8 cellular contexts compared by ENCODE assay signal in genomic region chr15:68279779-68280745, GRCh38.
DNase-seq lines count a peak whose midpoint lies in the region; ATAC-seq and TF ChIP-seq lines count a peak whose summit lies in the region.

No MANE protein-coding gene starts in this region.

- DNase-seq in NCI-H2171 treated with DMSO at 0.1 percent for 48 hours (lab: John Stamatoyannopoulos, UW) (peak; percentile 43), NCI-H2171 (lab: John Stamatoyannopoulos, UW) (no peak), foreskin melanocyte (peak; percentile 48)
- DNase-seq in stimulated activated effector memory CD8-positive, alpha-beta T cell treated with anti-CD3 and anti-CD28 coated beads, Interleukin-12 subunit alpha, Interleukin-12 subunit beta, amount 100 ng/mL, for 72 hours (ENCODE audit: low spot score in 2 of 2), result no peak

- peaks cover 43% of the 10 kb centered on the region for H3K36me3 Mint-ChIP-seq in stimulated activated effector memory CD8-positive, alpha-beta T cell treated with anti-CD3 and anti-CD28 coated beads, Interleukin-12 subunit alpha, Interleukin-12 subunit beta, amount 100 ng/mL, for 72 hours

- ATAC-seq in stimulated activated effector memory CD8-positive, alpha-beta T cell treated with anti-CD3 and anti-CD28 coated beads, Interleukin-12 subunit alpha, Interleukin-12 subunit beta, amount 100 ng/mL, for 72 hours, result no peak
- ATAC-seq in HG03439 (IDR thresholded peaks at IDR 0.05; ENCODE audit: unreplicated experiment) (no peak), GM21360 (IDR thresholded peaks at IDR 0.05; ENCODE audit: unreplicated experiment) (no peak), HG03460 (IDR thresholded peaks at IDR 0.05; ENCODE audit: unreplicated experiment) (no peak)

- peaks cover 55% of the 10 kb centered on the region for H3K4me1 Mint-ChIP-seq in stimulated activated effector memory CD8-positive, alpha-beta T cell treated with anti-CD3 and anti-CD28 coated beads, Interleukin-12 subunit alpha, Interleukin-12 subunit beta, amount 100 ng/mL, for 72 hours

- H3K27ac Mint-ChIP-seq in stimulated activated effector memory CD8-positive, alpha-beta T cell treated with anti-CD3 and anti-CD28 coated beads, Interleukin-12 subunit alpha, Interleukin-12 subunit beta, amount 100 ng/mL, for 72 hours, result peak overlapping the region; percentile 100

- peak overlapping the region; percentile 99 for H3K4me3 Mint-ChIP-seq in stimulated activated effector memory CD8-positive, alpha-beta T cell treated with anti-CD3 and anti-CD28 coated beads, Interleukin-12 subunit alpha, Interleukin-12 subunit beta, amount 100 ng/mL, for 72 hours

- no peaks in the 10 kb centered on the region for H3K9me3 Mint-ChIP-seq in stimulated activated effector memory CD8-positive, alpha-beta T cell treated with anti-CD3 and anti-CD28 coated beads, Interleukin-12 subunit alpha, Interleukin-12 subunit beta, amount 100 ng/mL, for 72 hours

- TF ChIP-seq CTCF in WI38 (IDR thresholded peaks at IDR 0.05; ENCODE audit: low read depth, low read length), result no peak

- H3K4me3 ChIP-seq in WI38 (ENCODE audit: low read depth, low read length), result peak overlapping the region; percentile 95

Comparison
In these comparisons a context has a peak if more than half of its experiments do, and no peak if none do; other contexts are left out.
1. DNase-seq: peak in NCI-H2171 treated with DMSO at 0.1 percent for 48 hours (single experiment) and foreskin melanocyte (single experiment); none in NCI-H2171 (single experiment) and stimulated activated effector memory CD8-positive, alpha-beta T cell treated with anti-CD3 and anti-CD28 coated beads, Interleukin-12 subunit alpha, Interleukin-12 subunit beta, amount 100 ng/mL, for 72 hours (0 of 2).